Comparison of ENCODE assay signal across 8 cellular contexts in genomic region chr19:48739835-48740704, GRCh38. TPM values are rescaled to one million over a fixed set of nuclear protein-coding genes. Genes with fewer than 3 reads are reported as not detected.
DNase-seq lines count a peak whose midpoint lies in the region; ATAC-seq and TF ChIP-seq lines count a peak whose summit lies in the region.

Gene RASIP1 (minus strand): TSS chr19:48740610. CDS start chr19:48740282, 328 bp downstream.

- in situ Hi-C loops in G401 (cut with HindIII; ENCODE audit: low sequenced_read_pairs) = no loop called here

- peak; percentile 32 for ATAC-seq in left cardiac atrium
- ATAC-seq in sciatic nerve = peak; percentile 2
- no peak for ATAC-seq in HG02610 (IDR thresholded peaks at IDR 0.05; ENCODE audit: unreplicated experiment)
- no peak for ATAC-seq in GM18520 (IDR thresholded peaks at IDR 0.05; ENCODE audit: unreplicated experiment)

- DNase-seq in G401 (ENCODE audit: low spot score) = peak; percentile 68
- peak; percentile 87 for DNase-seq in left cardiac atrium
- DNase-seq in sciatic nerve (ENCODE audit: low spot score) = no peak
- DNase-seq in 8988T = no peak
- no peak for DNase-seq in activated T-cell treated with anti-CD3 and anti-CD28 coated beads, Interleukin-2, amount 50 U/mL, for 48 hours

- no peak for TF ChIP-seq CTCF in VCaP (conservative IDR thresholded peaks at IDR 0.05)

- intact Hi-C loops in left cardiac atrium (cut with DNase I) (loop anchor here in 1 of 2 donors (10.0 kb wide), 1 partner anchor 65 kb away; the partner anchor contains the start of gene NTN5), sciatic nerve (cut with DNase I) (no loop called here)

- H3K27ac ChIP-seq in VCaP = peak within 1 kb of the TSS; percentile 78

RNA-seq across cellular contexts. Expression of gene RASIP1, which starts in this region (rescaled TPM):
- total RNA-seq in G401 (2014; rRNA removed; shearing (Covaris generic)) = 2.8 and 27.4 TPM in 2 replicates
- total RNA-seq in left cardiac atrium (10 to 100 TPM; 14.9 to 23.8 TPM), sciatic nerve (28.0 TPM)

Comparison
In these comparisons a context has a peak if more than half of its experiments do, and no peak if none do; other contexts are left out.
1. DNase-seq: peak in G401 (single experiment) and left cardiac atrium (single experiment); none in sciatic nerve (single experiment), 8988T (single experiment) and activated T-cell treated with anti-CD3 and anti-CD28 coated beads, Interleukin-2, amount 50 U/mL, for 48 hours (0 of 2).
2. ATAC-seq: peak in left cardiac atrium (2 of 2) and sciatic nerve (single experiment); none in HG02610 (single experiment) and GM18520 (single experiment).